Comparison of ENCODE assay signal across 16 cellular contexts in the genomic region with DNA sequence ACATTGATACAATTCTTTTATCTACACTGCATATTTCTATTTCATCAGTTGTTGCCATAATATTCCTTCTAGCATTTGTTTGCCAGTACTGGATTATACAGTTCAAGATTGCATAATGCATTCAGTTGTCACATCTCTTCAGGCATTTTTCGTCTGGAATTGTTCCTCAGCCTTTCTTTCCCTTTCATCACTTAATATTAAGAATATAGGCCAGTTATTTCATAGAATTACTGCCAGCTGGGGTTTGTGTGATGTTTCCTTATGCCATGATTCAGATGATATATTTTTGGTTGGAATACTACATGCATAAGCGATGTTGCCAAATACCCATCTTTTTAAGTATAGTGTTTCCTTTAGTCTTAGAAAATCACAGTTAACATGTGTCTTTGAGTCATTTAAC.
"Had no signal": no experiment of that assay in that cellular context is flagged by ENCODE, and none has a peak within 500 bp of the region (broad histone marks: within the 10 kb centered on the region; RNA-seq: fewer than 3 reads in every experiment).

No MANE protein-coding gene starts in this region.

- H3K4me3 ChIP-seq: esophagus muscularis mucosa, lung, right atrium auricular region, upper lobe of left lung had no signal

- H3K27ac Mint-ChIP-seq: activated naive CD4-positive, alpha-beta T cell treated with anti-CD3 and anti-CD28 coated beads, Interleukin-2, amount 50 U/mL, for 24 hours; naive thymus-derived CD8-positive, alpha-beta T cell; stimulated activated naive B cell treated with anti-CD40 and anti-IgM and Interleukin-4, amounts not matched to agents 10 μg/mL and 1 μg/mL and 100 μg/mL, for 72 hours; T-helper 1 cell treated with Interleukin-12 subunit alpha and Interleukin-12 subunit beta and Interleukin-4 antibody, amounts not matched to agents 30 μg/mL and 1 μg/mL, for 36 hours had no signal

- H3K27ac ChIP-seq: brain microvascular endothelial cell, right atrium auricular region, upper lobe of left lung had no signal

- ATAC-seq: naive thymus-derived CD8-positive, alpha-beta T cell; stimulated activated naive B cell treated with anti-CD40 and anti-IgM and Interleukin-4, amounts not matched to agents 10 μg/mL and 1 μg/mL and 100 μg/mL, for 72 hours had no signal

- H3K9me3 ChIP-seq: esophagus muscularis mucosa, neutrophil, right atrium auricular region, upper lobe of left lung had no signal

- H3K4me3 Mint-ChIP-seq: activated naive CD4-positive, alpha-beta T cell treated with anti-CD3 and anti-CD28 coated beads, Interleukin-2, amount 50 U/mL, for 24 hours; naive thymus-derived CD8-positive, alpha-beta T cell; stimulated activated naive B cell treated with anti-CD40 and anti-IgM and Interleukin-4, amounts not matched to agents 10 μg/mL and 1 μg/mL and 100 μg/mL, for 72 hours; T-helper 1 cell treated with Interleukin-12 subunit alpha and Interleukin-12 subunit beta and Interleukin-4 antibody, amounts not matched to agents 30 μg/mL and 1 μg/mL, for 36 hours had no signal

- H3K27me3 ChIP-seq: brain microvascular endothelial cell, esophagus muscularis mucosa, neutrophil, right atrium auricular region, upper lobe of left lung had no signal

- H3K27me3 Mint-ChIP-seq: activated naive CD4-positive, alpha-beta T cell treated with anti-CD3 and anti-CD28 coated beads, Interleukin-2, amount 50 U/mL, for 24 hours; naive thymus-derived CD8-positive, alpha-beta T cell; stimulated activated naive B cell treated with anti-CD40 and anti-IgM and Interleukin-4, amounts not matched to agents 10 μg/mL and 1 μg/mL and 100 μg/mL, for 72 hours had no signal

- H3K36me3 ChIP-seq: neutrophil had no signal

- DNase-seq: activated CD4-positive, alpha-beta T cell treated with anti-CD3 and anti-CD28 coated beads for 48 hours; activated effector memory CD4-positive, alpha-beta T cell treated with Interleukin-2 at 50 U/mL for 16 hours; amygdala; brain microvascular endothelial cell; cerebellar nuclear complex; hypothalamus; naive thymus-derived CD8-positive, alpha-beta T cell; posterior cingulate gyrus; stimulated activated naive B cell treated with anti-CD40 and anti-IgM and Interleukin-4, amounts not matched to agents 10 μg/mL and 1 μg/mL and 100 μg/mL, for 72 hours; upper lobe of left lung had no signal

- H3K9me3 Mint-ChIP-seq: activated naive CD4-positive, alpha-beta T cell treated with anti-CD3 and anti-CD28 coated beads, Interleukin-2, amount 50 U/mL, for 24 hours; naive thymus-derived CD8-positive, alpha-beta T cell; stimulated activated naive B cell treated with anti-CD40 and anti-IgM and Interleukin-4, amounts not matched to agents 10 μg/mL and 1 μg/mL and 100 μg/mL, for 72 hours; T-helper 1 cell treated with Interleukin-12 subunit alpha and Interleukin-12 subunit beta and Interleukin-4 antibody, amounts not matched to agents 30 μg/mL and 1 μg/mL, for 36 hours had no signal

- H3K4me1 ChIP-seq: right atrium auricular region, upper lobe of left lung had no signal

- H3K4me1 Mint-ChIP-seq: stimulated activated naive B cell treated with anti-CD40 and anti-IgM and Interleukin-4, amounts not matched to agents 10 μg/mL and 1 μg/mL and 100 μg/mL, for 72 hours had no signal
